8 cellular contexts compared by ENCODE assay signal in the genomic region with DNA sequence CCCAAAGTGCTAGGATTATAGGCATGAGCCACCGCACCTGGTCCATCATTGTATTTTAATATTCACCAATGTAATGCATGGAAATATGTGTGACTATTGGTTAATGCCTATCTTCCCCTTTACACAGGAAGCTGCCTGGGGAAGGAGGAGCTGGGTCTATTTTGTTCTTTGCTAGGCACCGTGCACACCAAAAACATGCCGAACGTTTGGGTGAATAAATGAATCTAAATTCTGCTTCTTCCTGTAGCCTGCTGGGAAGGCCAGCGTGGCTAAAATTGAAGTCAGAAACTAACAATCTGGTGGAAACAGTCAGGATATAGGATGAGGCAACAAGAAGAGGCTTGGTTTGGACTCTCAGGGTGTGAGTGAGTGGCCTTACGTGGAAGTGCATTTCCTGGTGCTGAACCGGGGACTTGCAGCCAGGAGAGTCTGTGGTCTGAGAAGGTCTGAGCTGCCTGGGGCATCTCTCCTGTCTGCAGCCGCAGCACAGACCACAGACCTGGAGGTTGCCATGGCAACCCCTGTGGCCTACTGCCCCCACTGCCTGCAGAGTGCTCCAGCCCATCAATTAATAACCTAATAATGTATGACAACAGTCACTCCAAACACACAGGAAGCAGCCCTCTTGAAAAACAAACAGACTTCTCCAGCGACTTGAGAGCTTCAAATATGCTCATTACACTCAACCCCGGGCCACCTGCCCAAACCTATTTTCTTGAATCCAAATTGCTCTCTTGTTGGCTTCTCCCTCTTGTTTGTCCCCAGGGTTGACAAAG. TPM values are rescaled to one million over a fixed set of nuclear protein-coding genes. Genes with fewer than 3 reads are reported as not detected.
DNase-seq lines count a peak whose midpoint lies in the region; ATAC-seq and TF ChIP-seq lines count a peak whose summit lies in the region.

No MANE protein-coding gene starts in this region.

- H3K4me3 Mint-ChIP-seq in activated CD8-positive, alpha-beta T cell treated with anti-CD3 and anti-CD28 coated beads, Interleukin-2, amount 10 ng/mL, durations not matched to agents 7 days and 5 days, result peak overlapping the region; percentile 66

- H3K36me3 Mint-ChIP-seq in activated CD8-positive, alpha-beta T cell treated with anti-CD3 and anti-CD28 coated beads, Interleukin-2, amount 10 ng/mL, durations not matched to agents 7 days and 5 days (ENCODE audit: low read depth), result peaks cover 65% of the 10 kb centered on the region

- H3K36me3 ChIP-seq in lower lobe of right lung (no peaks in the 10 kb centered on the region), gastroesophageal sphincter (no peaks in the 10 kb centered on the region)

- no peaks in the 10 kb centered on the region for H3K27me3 ChIP-seq in lower lobe of right lung (ENCODE audit: low read depth)
- no peaks in the 10 kb centered on the region for H3K27me3 ChIP-seq in gastroesophageal sphincter

- H3K4me3 ChIP-seq in lower lobe of right lung (no peak overlapping the region), gastroesophageal sphincter (no peak overlapping the region)

- peaks cover 89% of the 10 kb centered on the region for H3K4me1 Mint-ChIP-seq in activated CD8-positive, alpha-beta T cell treated with anti-CD3 and anti-CD28 coated beads, Interleukin-2, amount 10 ng/mL, durations not matched to agents 7 days and 5 days (ENCODE audit: low read depth)

- no peaks in the 10 kb centered on the region for H3K9me3 ChIP-seq in lower lobe of right lung
- no peaks in the 10 kb centered on the region for H3K9me3 ChIP-seq in gastroesophageal sphincter

- TF ChIP-seq POLR2A in GM19099 (IDR thresholded peaks at IDR 0.05; ENCODE audit: extremely low read depth, insufficient read length, low read depth), result peak; percentile 54
- no peak for TF ChIP-seq POLR2A in gastroesophageal sphincter (IDR thresholded peaks at IDR 0.05)

- intact Hi-C loops in lower lobe of right lung (cut with DNase I), result no loop called here

- ATAC-seq in HG03097 (IDR thresholded peaks at IDR 0.05; ENCODE audit: low FRiP score, unreplicated experiment), result peak; percentile 84
- peak; percentile 52 for ATAC-seq in activated CD8-positive, alpha-beta T cell treated with anti-CD3 and anti-CD28 coated beads, Interleukin-2, amount 10 ng/mL, durations not matched to agents 7 days and 5 days
- ATAC-seq in lower lobe of right lung, result peak; percentile 73 to 81
- ATAC-seq in gastroesophageal sphincter, result no peak

- CTCF ChIA-PET in activated CD8-positive, alpha-beta T cell treated with anti-CD3 and anti-CD28 coated beads, Interleukin-2, amount 10 ng/mL, durations not matched to agents 7 days and 5 days (lab: Charles Lee), result interaction anchor here (0.8 to 4.7 kb wide), 10 partner anchors 9 to 347 kb away, joined by 3 to 31 read pairs (median 4); no protein-coding TSS in a partner anchor

- WGBS in gastroesophageal sphincter (ENCODE audit: low coverage in 1 of 2), 2 donors, result 51 to 83% methylated on average over 7 to 8 of the region's 10 CpGs

- no peak for TF ChIP-seq EP300 in gastroesophageal sphincter (IDR thresholded peaks at IDR 0.05)

- peak overlapping the region; percentile 93 for H3K27ac Mint-ChIP-seq in activated CD8-positive, alpha-beta T cell treated with anti-CD3 and anti-CD28 coated beads, Interleukin-2, amount 10 ng/mL, durations not matched to agents 7 days and 5 days

- POLR2A ChIA-PET in activated CD8-positive, alpha-beta T cell treated with anti-CD3 and anti-CD28 coated beads, Interleukin-2, amount 10 ng/mL, durations not matched to agents 7 days and 5 days (lab: Charles Lee), result interaction anchor here (0.5 to 16.7 kb wide), 13 partner anchors 6 to 187 kb away, joined by 3 to 290 read pairs (median 3); a partner anchor contains a TSS

- no peaks in the 10 kb centered on the region for H3K27me3 Mint-ChIP-seq in activated CD8-positive, alpha-beta T cell treated with anti-CD3 and anti-CD28 coated beads, Interleukin-2, amount 10 ng/mL, durations not matched to agents 7 days and 5 days (ENCODE audit: low read depth)

- peaks cover 4% of the 10 kb centered on the region for H3K9me3 Mint-ChIP-seq in activated CD8-positive, alpha-beta T cell treated with anti-CD3 and anti-CD28 coated beads, Interleukin-2, amount 10 ng/mL, durations not matched to agents 7 days and 5 days (ENCODE audit: insufficient read depth)

- DNase-seq in EH (ENCODE audit: low read depth) (peak; percentile 55), NCI-H2107 treated with DMSO at 0.1 percent for 48 hours (lab: John Stamatoyannopoulos, UW; ENCODE audit: unreplicated experiment) (peak; percentile 95), lower lobe of right lung (peak; percentile 73), OCI-M2 (lab: John Stamatoyannopoulos, UW; ENCODE audit: unreplicated experiment) (no peak)
- peak; percentile 81 for DNase-seq in activated CD8-positive, alpha-beta T cell treated with anti-CD3 and anti-CD28 coated beads, Interleukin-2, amount 10 ng/mL, durations not matched to agents 7 days and 5 days

- peak overlapping the region; percentile 63 for H3K27ac ChIP-seq in lower lobe of right lung
- peak overlapping the region in 2 of 4 donors; percentile 32 to 43 for H3K27ac ChIP-seq in gastroesophageal sphincter

- H3K4me1 ChIP-seq in lower lobe of right lung (peaks cover 55% of the 10 kb centered on the region), gastroesophageal sphincter (peaks cover 0 to 31% (median 7%) of the 10 kb centered on the region in 3 donors)

- TF ChIP-seq CTCF in lower lobe of right lung (IDR thresholded peaks at IDR 0.05) (no peak), gastroesophageal sphincter (IDR thresholded peaks at IDR 0.05) (peak in 1 of 4 experiments; percentile 17)

RNA-seq across cellular contexts. Expression of a gene that starts 5.5 kb away (rescaled TPM):
- 10 to 100 TPM; 44.6 to 45.3 TPM for total RNA-seq in activated CD8-positive, alpha-beta T cell treated with anti-CD3 and anti-CD28 coated beads, Interleukin-2, amount 10 ng/mL, durations not matched to agents 7 days and 5 days
- total RNA-seq in lower lobe of right lung, result 3.4 TPM
- total RNA-seq in gastroesophageal sphincter, result 10 to 100 TPM in 1 of 4 donors, 1 to 10 TPM in 3; 1.8 to 10.3 (median 3.0) TPM

Comparison
In these comparisons a context has a peak if more than half of its experiments do, and no peak if none do; other contexts are left out.
1. RNA of a gene that starts 5.5 kb away (total RNA-seq): 44.6 to 45.3 TPM in activated CD8-positive, alpha-beta T cell treated with anti-CD3 and anti-CD28 coated beads, Interleukin-2, amount 10 ng/mL, durations not matched to agents 7 days and 5 days; 1.8 to 10.3 TPM in gastroesophageal sphincter and 3.4 TPM in lower lobe of right lung (single experiment); every median in the first group is over 4 times any median in the second.